ENCODE assay signal across 20 cellular contexts in the genomic region with DNA sequence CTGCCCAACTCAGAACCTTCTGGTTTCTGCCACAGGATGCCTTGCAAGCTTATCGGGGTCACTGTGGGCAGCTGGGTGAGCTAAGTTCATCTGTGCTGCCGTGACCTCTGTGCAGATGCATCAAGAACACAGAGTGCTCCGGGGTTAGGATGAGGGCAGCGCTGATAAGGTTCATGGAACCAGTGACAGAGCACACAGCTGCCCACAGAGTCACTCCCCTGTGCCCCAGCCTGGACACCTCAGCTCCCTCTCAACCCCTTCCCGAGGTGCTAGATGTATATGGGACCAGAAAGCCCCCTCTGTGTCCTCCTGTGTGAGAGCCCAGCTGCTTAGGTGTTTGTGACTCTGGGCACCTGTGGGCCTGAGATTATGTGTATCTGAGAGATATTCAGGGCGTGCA. TPM values are rescaled to one million over a fixed set of nuclear protein-coding genes. Genes with fewer than 3 reads are reported as not detected.
DNase-seq lines count a peak whose midpoint lies in the region; ATAC-seq, FAIRE-seq and TF ChIP-seq lines count a peak whose summit lies in the region.
"Had no signal": no experiment of that assay in that cellular context is flagged by ENCODE, and none has a peak within 500 bp of the region (broad histone marks: within the 10 kb centered on the region; RNA-seq: fewer than 3 reads in every experiment).

No MANE protein-coding gene starts in this region.

- H3K9me1 ChIP-seq in K562 (ENCODE audit: control insufficient read depth, insufficient read depth, low read length) = peaks cover 2% of the 10 kb centered on the region

- H4K20me1 ChIP-seq in mammary epithelial cell (ENCODE audit: insufficient read depth, low read length) = no peaks in the 10 kb centered on the region
- no peaks in the 10 kb centered on the region for H4K20me1 ChIP-seq in K562 (replicated peaks; ENCODE audit: control insufficient read depth, insufficient read depth, low read length)
- H4K20me1 ChIP-seq: BLaER1 treated with 17β-estradiol and CSF1 and Interleukin-3, amounts not matched to agents 10 nM and 100 nM had no signal

- TF ChIP-seq POLR2A in breast epithelium (IDR thresholded peaks at IDR 0.05) (no peak), K562 (conservative IDR thresholded peaks at IDR 0.05) (no peak), right lobe of liver (IDR thresholded peaks at IDR 0.05) (peak; percentile 52)

- H3K4me3 ChIP-seq in breast epithelium = no peak overlapping the region
- no peak overlapping the region for H3K4me3 ChIP-seq in mammary epithelial cell (replicated peaks in 1 of 3; ENCODE audit: insufficient read depth in 1 of 3, low read depth in 2 of 3, low read length in 3 of 3)
- no peak overlapping the region for H3K4me3 ChIP-seq in K562
- H3K4me3 ChIP-seq in right lobe of liver = no peak overlapping the region
- H3K4me3 ChIP-seq: BLaER1 treated with 17β-estradiol and CSF1 and Interleukin-3, amounts not matched to agents 10 nM and 100 nM; tibial nerve had no signal

- H3K9ac ChIP-seq in mammary epithelial cell (ENCODE audit: insufficient read depth, low read length) (no peak overlapping the region), K562 (ENCODE audit: insufficient read depth in 1 of 2, low read depth in 2 of 2, low read length in 2 of 2) (peak overlapping the region in 1 of 2 experiments; percentile 84; a peak in 1 of 4 replicates)

- dilution Hi-C loops in mammary epithelial cell (cut with HindIII; ENCODE audit: low sequenced_read_pairs) = loop anchor here (5.0 kb wide), 2 partner anchors 35 to 90 kb away; no protein-coding TSS in a partner anchor

- H2AFZ ChIP-seq in mammary epithelial cell (ENCODE audit: low read depth, low read length) (no peak overlapping the region), K562 (ENCODE audit: low read depth, low read length) (no peak overlapping the region)

- CTCF ChIA-PET in mammary epithelial cell (lab: Charles Lee; ENCODE audit: low non-redundant PET) (interaction anchor here (1.0 kb wide), 1 partner anchor 10 kb away, joined by 3 read pairs; no protein-coding TSS in a partner anchor), K562 (lab: Yijun Ruan, JAX; ENCODE audit: low intra/inter-chr PET ratio) (no interaction called here)

- no peak for DNase-seq in breast epithelium (ENCODE audit: low spot score in 2 of 2)
- DNase-seq in mammary epithelial cell = no peak
- DNase-seq in K562 (ENCODE audit: extremely low read depth in 1 of 4, low spot score in 3 of 4) = peak in 3 of 4 experiments; percentile 30 to 50 (median 43)
- peak; percentile 81 to 95 (median 94) for DNase-seq in right lobe of liver
- no peak for DNase-seq in urothelium cell line (ENCODE audit: low spot score)
- no peak for DNase-seq in HPDE6-E6E7 (ENCODE audit: extremely low spot score)
- DNase-seq in activated CD4-positive, alpha-beta T cell treated with anti-CD3 and anti-CD28 coated beads for 48 hours = no peak
- DNase-seq: amniotic stem cell; DMS79; islet precursor cell; NCI-H2227 treated with DMSO at 0.1 percent for 48 hours; stimulated activated CD4-positive, alpha-beta T cell treated with anti-CD3 and anti-CD28 coated beads, Interleukin-15, amount 100 ng/mL, for 24 hours; stimulated activated naive B cell treated with anti-CD40 and anti-IgM and Interleukin-4, amounts not matched to agents 10 μg/mL and 1 μg/mL and 100 μg/mL, for 72 hours; SW 1271 had no signal

- no peak for TF ChIP-seq EP300 in K562 (IDR thresholded peaks at IDR 0.05; ENCODE audit: low read length)

- BruUV-seq in mammary epithelial cell (replicated peaks; lab: Mats Ljungman, UMichigan) (no TSS peak), K562 (replicated peaks; lab: Mats Ljungman, UMichigan) (no TSS peak)

- H3K27me3 ChIP-seq in breast epithelium = no peaks in the 10 kb centered on the region
- no peaks in the 10 kb centered on the region for H3K27me3 ChIP-seq in mammary epithelial cell (ENCODE audit: insufficient read depth, low read length)
- H3K27me3 ChIP-seq in K562 (ENCODE audit: control insufficient read depth in 2 of 2, insufficient read depth in 2 of 2, low read length in 2 of 2) = no peaks in the 10 kb centered on the region
- no peaks in the 10 kb centered on the region for H3K27me3 ChIP-seq in right lobe of liver
- H3K27me3 ChIP-seq: BLaER1 treated with 17β-estradiol and CSF1 and Interleukin-3, amounts not matched to agents 10 nM and 100 nM; tibial nerve had no signal

- TF ChIP-seq CTCF in breast epithelium (IDR thresholded peaks at IDR 0.05) = no peak
- no peak for TF ChIP-seq CTCF in mammary epithelial cell (conservative IDR thresholded peaks at IDR 0.05 in 1 of 2, IDR thresholded peaks at IDR 0.05 in 1 of 2; ENCODE audit: extremely low read depth in 1 of 2, insufficient read depth in 1 of 2, low read depth in 1 of 2, low read length in 2 of 2)
- no peak for TF ChIP-seq CTCF in K562 (IDR thresholded peaks at IDR 0.05 in 2 of 3, conservative IDR thresholded peaks at IDR 0.05 in 1 of 3; ENCODE audit: insufficient read depth in 2 of 3, low read depth in 1 of 3, low read length in 3 of 3)
- TF ChIP-seq CTCF in right lobe of liver (IDR thresholded peaks at IDR 0.05) = no peak

- WGBS in mammary epithelial cell (ENCODE audit: low coverage, missing lambda C conversion rate) = 95% methylated on average over 6 of the region's 6 CpGs
- 7% methylated on average over 5 of the region's 6 CpGs for WGBS in K562 (ENCODE audit: insufficient coverage, low coverage, missing lambda C conversion rate)
- 7% methylated on average over 4 of the region's 6 CpGs for WGBS in right lobe of liver (ENCODE audit: insufficient coverage, low coverage, low lambda C conversion rate, missing lambda C conversion rate)

- ATAC-seq in K562 = peak; percentile 68
- peak; percentile 58 to 86 (median 80) for ATAC-seq in right lobe of liver
- no peak for ATAC-seq in HG03175 (IDR thresholded peaks at IDR 0.05; ENCODE audit: unreplicated experiment)
- ATAC-seq: stimulated activated naive B cell treated with anti-CD40 and anti-IgM and Interleukin-4, amounts not matched to agents 10 μg/mL and 1 μg/mL and 100 μg/mL, for 72 hours had no signal

- H3K36me3 ChIP-seq in breast epithelium = no peaks in the 10 kb centered on the region
- no peaks in the 10 kb centered on the region for H3K36me3 ChIP-seq in mammary epithelial cell (ENCODE audit: insufficient read depth, low read length)
- no peaks in the 10 kb centered on the region for H3K36me3 ChIP-seq in K562 (ENCODE audit: control insufficient read depth, insufficient read depth, low read length)
- H3K36me3 ChIP-seq in right lobe of liver = no peaks in the 10 kb centered on the region
- H3K36me3 ChIP-seq: BLaER1 treated with 17β-estradiol and CSF1 and Interleukin-3, amounts not matched to agents 10 nM and 100 nM; tibial nerve had no signal

- H3K4me1 ChIP-seq in breast epithelium (peaks cover 0 to 4% of the 10 kb centered on the region in 2 donors), mammary epithelial cell (ENCODE audit: insufficient read depth, low read length) (peaks cover 2% of the 10 kb centered on the region), K562 (replicated peaks in 1 of 2; ENCODE audit: control insufficient read depth in 2 of 2, insufficient read depth in 2 of 2, low read length in 2 of 2) (peaks cover 21 to 33% of the 10 kb centered on the region in 2 experiments; a peak in 4 of 5 replicates), right lobe of liver (peaks cover 0 to 72% (median 24%) of the 10 kb centered on the region in 4 donors)

- H3K79me2 ChIP-seq in mammary epithelial cell (ENCODE audit: insufficient read depth, low read length) (no peaks in the 10 kb centered on the region), K562 (ENCODE audit: control insufficient read depth, insufficient read depth, low read length) (no peaks in the 10 kb centered on the region)

- intact Hi-C loops in breast epithelium (cut with DNase I; ENCODE audit: low total_unique reads) (no loop called here), mammary epithelial cell (cut with micrococcal nuclease) (no loop called here), K562 (cut with micrococcal nuclease) (no loop called here), right lobe of liver (cut with DNase I) (no loop called here)

- POLR2A ChIA-PET in K562 (lab: Yijun Ruan, JAX) = interaction anchor here (1.0 to 1.1 kb wide), 3 partner anchors 11 to 28 kb away, joined by 3 to 4 read pairs (median 3); a partner anchor contains a TSS

- H3K4me2 ChIP-seq in mammary epithelial cell (ENCODE audit: insufficient read depth, low read depth, low read length) (no peak overlapping the region), K562 (ENCODE audit: insufficient read depth, low read length) (peak overlapping the region; percentile 32; the same call in 1 of the 2 replicates)

- TF ChIP-seq RAD21 in K562 (CRISPR knock-in tag; conservative IDR thresholded peaks at IDR 0.05 in 1 of 2, IDR thresholded peaks at IDR 0.05 in 1 of 2) = no peak

- H3K9me3 ChIP-seq in breast epithelium (no peaks in the 10 kb centered on the region), mammary epithelial cell (replicated peaks; ENCODE audit: insufficient read depth, low read length) (no peaks in the 10 kb centered on the region), K562 (replicated peaks; ENCODE audit: control insufficient read depth, insufficient read depth, low read depth, low read length) (no peaks in the 10 kb centered on the region), right lobe of liver (no peaks in the 10 kb centered on the region)
- H3K9me3 ChIP-seq: BLaER1 treated with 17β-estradiol and CSF1 and Interleukin-3, amounts not matched to agents 10 nM and 100 nM; tibial nerve had no signal

- in situ Hi-C loops in mammary epithelial cell (cut with MboI; ENCODE audit: low sequenced_read_pairs in 2 of 2) (no loop called here), K562 (cut with MboI) (no loop called here)

- H3K27ac ChIP-seq in breast epithelium (peak overlapping the region; percentile 55 to 63), mammary epithelial cell (ENCODE audit: insufficient read depth, low read depth, low read length) (no peak overlapping the region), K562 (ENCODE audit: extremely low read depth, low read depth, low read length) (no peak overlapping the region), right lobe of liver (peak overlapping the region; percentile 75 to 100 (median 95))
- H3K27ac ChIP-seq: BLaER1 treated with 17β-estradiol and CSF1 and Interleukin-3, amounts not matched to agents 10 nM and 100 nM; tibial nerve had no signal

- FAIRE-seq in K562 (lab: Jason Lieb, UNC) (peak; percentile 56), urothelium cell line (lab: Jason Lieb, UNC) (peak; percentile 17)

RNA-seq across cellular contexts. Expression of a gene that starts 15.8 kb away (rescaled TPM):
- total RNA-seq in breast epithelium (10 to 100 TPM; 25.9 to 34.7 (median 33.3) TPM), mammary epithelial cell (10 to 100 TPM; 24.2 to 39.2 TPM), K562 (2014; rRNA removed) (21.8 and 27.3 TPM in 2 replicates), K562 (2014; rRNA removed; fragmentation: Illumina TruSeq; extraction: Trizol) (22.7 and 23.8 TPM in 2 replicates), K562 (2015; rRNA removed; fragmentation: Illumina TruSeq; extraction: Trizol) (34.5 and 36.8 TPM in 2 replicates), K562 (2021) (24.3 and 27.6 TPM in 2 replicates), right lobe of liver (100 to 1,000 TPM in 4 of 6 experiments, 10 to 100 TPM in 2; 73.4 to 783 (median 147) TPM)
- polyA plus RNA-seq in mammary epithelial cell (49.2 TPM), K562 (2011; rRNA removed) (30.4 and 34.4 TPM in 2 replicates), K562 (2014; fragmentation: Illumina TruSeq; extraction: Trizol) (39.2 and 41.6 TPM in 2 replicates), K562 (2014; fragmentation: Nextera tagmentation; extraction: Ambion mirVana) (10 to 100 TPM; 37.8 to 49.5 TPM), K562 (2014; rRNA removed) (21.4 and 24.4 TPM in 2 replicates)
- 34.0 TPM for polyA minus RNA-seq in mammary epithelial cell
- total RNA-seq in K562 (2011; cell fraction: chromatin; rRNA removed; ENCODE audit: low replicate concordance) = 14.5 and 27.2 TPM in 2 replicates
- 14.3 and 26.5 TPM in 2 replicates for total RNA-seq in K562 (2011; cell fraction: nucleolus; rRNA removed)
- 13.9 and 14.0 TPM in 2 replicates for total RNA-seq in K562 (2011; cell fraction: nucleoplasm; rRNA removed)
- polyA plus RNA-seq in K562 (2011; cell fraction: cytosol; rRNA removed) = 35.6 and 59.5 TPM in 2 replicates
- 26.6 and 46.7 TPM in 2 replicates for polyA plus RNA-seq in K562 (2011; cell fraction: nucleus; rRNA removed)
- polyA plus RNA-seq in K562 (2012) = 28.0 and 35.8 TPM in 2 replicates
- 21.4 and 27.1 TPM in 2 replicates for polyA minus RNA-seq in K562 (2011; rRNA and poly(A)+ RNA removed)
- 20.3 and 25.5 TPM in 2 replicates for polyA minus RNA-seq in K562 (2011; cell fraction: cytosol; rRNA and poly(A)+ RNA removed)
- 9.0 and 9.6 TPM in 2 replicates for polyA minus RNA-seq in K562 (2011; cell fraction: nucleus; rRNA and poly(A)+ RNA removed)

RNA-seq across cellular contexts. Expression of a gene that starts 28.0 kb away (rescaled TPM):
- total RNA-seq in breast epithelium (1 to 10 TPM; 1.9 to 2.7 (median 2.6) TPM), mammary epithelial cell (10 to 100 TPM in 1 of 2 donors, 1 to 10 TPM in 1; 2.8 to 21.5 TPM), K562 (2014; rRNA removed) (16.0 and 19.6 TPM in 2 replicates), K562 (2014; rRNA removed; fragmentation: Illumina TruSeq; extraction: Trizol) (7.5 and 8.5 TPM in 2 replicates), K562 (2015; rRNA removed; fragmentation: Illumina TruSeq; extraction: Trizol) (9.5 and 11.3 TPM in 2 replicates), K562 (2021) (15.9 and 17.4 TPM in 2 replicates), right lobe of liver (1 to 10 TPM; 2.0 to 4.3 (median 3.2) TPM)
- polyA plus RNA-seq in mammary epithelial cell (22.2 TPM), K562 (2011; rRNA removed) (15.2 and 16.6 TPM in 2 replicates), K562 (2014; fragmentation: Illumina TruSeq; extraction: Trizol) (17.5 and 19.6 TPM in 2 replicates), K562 (2014; fragmentation: Nextera tagmentation; extraction: Ambion mirVana) (1 to 10 TPM; 7.2 to 9.4 TPM), K562 (2014; rRNA removed) (12.1 and 17.3 TPM in 2 replicates)
- 17.2 TPM for polyA minus RNA-seq in mammary epithelial cell
- total RNA-seq in K562 (2011; cell fraction: chromatin; rRNA removed; ENCODE audit: low replicate concordance) = 17.1 and 37.8 TPM in 2 replicates
- total RNA-seq in K562 (2011; cell fraction: nucleolus; rRNA removed) = 20.3 and 28.8 TPM in 2 replicates
- total RNA-seq in K562 (2011; cell fraction: nucleoplasm; rRNA removed) = 15.6 and 16.6 TPM in 2 replicates
- polyA plus RNA-seq in K562 (2011; cell fraction: cytosol; rRNA removed) = 17.6 and 22.5 TPM in 2 replicates
- 16.6 and 21.0 TPM in 2 replicates for polyA plus RNA-seq in K562 (2011; cell fraction: nucleus; rRNA removed)
- 15.6 and 25.7 TPM in 2 replicates for polyA plus RNA-seq in K562 (2012)
- polyA minus RNA-seq in K562 (2011; rRNA and poly(A)+ RNA removed) = 10.6 and 17.7 TPM in 2 replicates
- 8.0 and 12.1 TPM in 2 replicates for polyA minus RNA-seq in K562 (2011; cell fraction: cytosol; rRNA and poly(A)+ RNA removed)
- polyA minus RNA-seq in K562 (2011; cell fraction: nucleus; rRNA and poly(A)+ RNA removed) = 12.7 and 14.3 TPM in 2 replicates

RNA-seq across cellular contexts. Expression of a gene that starts 43.2 kb away (rescaled TPM):
- total RNA-seq in breast epithelium = under 1 TPM in 1 of 3 donors, not detected in 2; 0.29 TPM
- not detected for total RNA-seq in mammary epithelial cell
- polyA plus RNA-seq in mammary epithelial cell = not detected
- polyA minus RNA-seq in mammary epithelial cell = not detected
- not detected in 2 replicates for total RNA-seq in K562 (2011; cell fraction: chromatin; rRNA removed; ENCODE audit: low replicate concordance)
- total RNA-seq in K562 (2011; cell fraction: nucleolus; rRNA removed) = 0.13 TPM in 1 of 2 replicates, not detected in the other
- 0.15 TPM in 1 of 2 replicates, not detected in the other for total RNA-seq in K562 (2011; cell fraction: nucleoplasm; rRNA removed)
- total RNA-seq in K562 (2014; rRNA removed) = not detected in 2 replicates
- total RNA-seq in K562 (2014; rRNA removed; fragmentation: Illumina TruSeq; extraction: Trizol) = not detected in 2 replicates
- total RNA-seq in K562 (2015; rRNA removed; fragmentation: Illumina TruSeq; extraction: Trizol) = not detected in 2 replicates
- total RNA-seq in K562 (2021) = not detected in 2 replicates
- polyA plus RNA-seq in K562 (2011; rRNA removed) = not detected in 2 replicates
- polyA plus RNA-seq in K562 (2011; cell fraction: cytosol; rRNA removed) = not detected in 2 replicates
- 0.10 TPM in 1 of 2 replicates, not detected in the other for polyA plus RNA-seq in K562 (2011; cell fraction: nucleus; rRNA removed)
- 0.01 and 0.21 TPM in 2 replicates for polyA plus RNA-seq in K562 (2012)
- not detected in 2 replicates for polyA plus RNA-seq in K562 (2014; fragmentation: Illumina TruSeq; extraction: Trizol)
- not detected for polyA plus RNA-seq in K562 (2014; fragmentation: Nextera tagmentation; extraction: Ambion mirVana)
- not detected in 2 replicates for polyA plus RNA-seq in K562 (2014; rRNA removed)
- not detected in 2 replicates for polyA minus RNA-seq in K562 (2011; rRNA and poly(A)+ RNA removed)
- polyA minus RNA-seq in K562 (2011; cell fraction: cytosol; rRNA and poly(A)+ RNA removed) = not detected in 2 replicates
- not detected in 2 replicates for polyA minus RNA-seq in K562 (2011; cell fraction: nucleus; rRNA and poly(A)+ RNA removed)
- total RNA-seq in right lobe of liver = under 1 TPM in 4 of 6 experiments, not detected in 2; 0.12 to 0.59 (median 0.24) TPM
- total RNA-seq: A673, neural crest cell, RPMI7951 had no signal

RNA-seq across cellular contexts. Expression of a gene that starts 56.8 kb away (rescaled TPM):
- 10 to 100 TPM; 52.7 to 84.5 (median 65.2) TPM for total RNA-seq in breast epithelium
- total RNA-seq in mammary epithelial cell = 10 to 100 TPM; 67.8 to 96.2 TPM
- polyA plus RNA-seq in mammary epithelial cell = 137 TPM
- 179 TPM for polyA minus RNA-seq in mammary epithelial cell
- 4.4 and 12.4 TPM in 2 replicates for total RNA-seq in K562 (2011; cell fraction: chromatin; rRNA removed; ENCODE audit: low replicate concordance)
- total RNA-seq in K562 (2011; cell fraction: nucleolus; rRNA removed) = 15.1 and 18.7 TPM in 2 replicates
- 6.9 and 10.0 TPM in 2 replicates for total RNA-seq in K562 (2011; cell fraction: nucleoplasm; rRNA removed)
- 49.1 and 56.9 TPM in 2 replicates for total RNA-seq in K562 (2014; rRNA removed)
- 9.6 and 11.4 TPM in 2 replicates for total RNA-seq in K562 (2014; rRNA removed; fragmentation: Illumina TruSeq; extraction: Trizol)
- 26.8 and 27.0 TPM in 2 replicates for total RNA-seq in K562 (2015; rRNA removed; fragmentation: Illumina TruSeq; extraction: Trizol)
- total RNA-seq in K562 (2021) = 49.1 and 53.6 TPM in 2 replicates
- polyA plus RNA-seq in K562 (2011; rRNA removed) = 35.7 and 47.1 TPM in 2 replicates
- 68.9 and 112 TPM in 2 replicates for polyA plus RNA-seq in K562 (2011; cell fraction: cytosol; rRNA removed)
- polyA plus RNA-seq in K562 (2011; cell fraction: nucleus; rRNA removed) = 30.0 and 32.4 TPM in 2 replicates
- polyA plus RNA-seq in K562 (2012) = 38.0 and 90.9 TPM in 2 replicates
- 29.7 and 43.9 TPM in 2 replicates for polyA plus RNA-seq in K562 (2014; fragmentation: Illumina TruSeq; extraction: Trizol)
- 1 to 10 TPM in 1 of 2 experiments, under 1 TPM in 1; 0.11 to 1.7 TPM for polyA plus RNA-seq in K562 (2014; fragmentation: Nextera tagmentation; extraction: Ambion mirVana)
- polyA plus RNA-seq in K562 (2014; rRNA removed) = 59.4 and 61.9 TPM in 2 replicates
- 21.1 and 22.8 TPM in 2 replicates for polyA minus RNA-seq in K562 (2011; rRNA and poly(A)+ RNA removed)
- 37.2 and 37.3 TPM in 2 replicates for polyA minus RNA-seq in K562 (2011; cell fraction: cytosol; rRNA and poly(A)+ RNA removed)
- polyA minus RNA-seq in K562 (2011; cell fraction: nucleus; rRNA and poly(A)+ RNA removed) = 6.6 and 9.1 TPM in 2 replicates
- 10 to 100 TPM; 12.9 to 34.4 (median 23.7) TPM for total RNA-seq in right lobe of liver

Comparison
In these comparisons a context has a peak if more than half of its experiments do, and no peak if none do; other contexts are left out.
1. H3K27ac ChIP-seq: peak in breast epithelium (2 of 2) and right lobe of liver (3 of 3); none in mammary epithelial cell (single experiment) and K562 (single experiment).
2. DNase-seq: peak in K562 (3 of 4) and right lobe of liver (3 of 3); none in breast epithelium (0 of 2), mammary epithelial cell (single experiment), urothelium cell line (single experiment), HPDE6-E6E7 (single experiment) and activated CD4-positive, alpha-beta T cell treated with anti-CD3 and anti-CD28 coated beads for 48 hours (single experiment).